10 cellular contexts compared by ENCODE assay signal in the genomic region with DNA sequence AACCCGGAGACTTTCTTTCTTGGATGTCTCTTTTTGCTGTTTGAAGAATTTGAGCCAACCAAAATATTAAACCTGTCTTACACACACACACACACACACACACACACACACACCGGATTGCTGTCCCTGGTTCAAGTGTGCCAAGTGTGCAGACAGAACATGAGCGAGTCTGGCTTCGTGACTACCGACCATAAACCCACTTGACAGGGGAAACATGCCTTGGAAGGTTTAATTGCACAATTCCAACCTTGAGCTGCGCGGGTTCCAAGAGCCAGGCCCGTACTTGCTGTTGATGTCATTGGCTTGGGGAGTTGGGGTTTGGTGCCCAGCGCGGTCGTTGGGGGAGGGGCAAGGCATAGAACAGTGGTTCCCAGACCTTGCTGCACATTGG. TPM values are rescaled to one million over a fixed set of nuclear protein-coding genes. Genes with fewer than 3 reads are reported as not detected.
DNase-seq lines count a peak whose midpoint lies in the region; FAIRE-seq and TF ChIP-seq lines count a peak whose summit lies in the region.
"Had no signal": no experiment of that assay in that cellular context is flagged by ENCODE, and none has a peak within 500 bp of the region (broad histone marks: within the 10 kb centered on the region; RNA-seq: fewer than 3 reads in every experiment).

No MANE protein-coding gene starts in this region.

- 27 to 41% (median 36%) methylated on average over 10 to 11 of the region's 11 CpGs for WGBS in adrenal gland, 4 donors
- 66% methylated on average over 11 of the region's 11 CpGs for WGBS in hepatocyte (ENCODE audit: low lambda C conversion rate, missing lambda C conversion rate)

- H3K27ac ChIP-seq in adrenal gland: peak overlapping the region; percentile 55 to 96 (median 82)
- H3K27ac ChIP-seq in hepatocyte: peak overlapping the region; percentile 98

- TF ChIP-seq POLR2A in adrenal gland (IDR thresholded peaks at IDR 0.05) (peak in 1 of 2 donors; percentile 61), GM12892 (IDR thresholded peaks at IDR 0.05; ENCODE audit: low read depth, low read length) (no peak)

- in situ Hi-C loops in KBM-7 (cut with MboI; ENCODE audit: low pct_unique_long_range_greater_than_20kb, low sequenced_read_pairs): no loop called here

- H3K27me3 ChIP-seq in adrenal gland (no peaks in the 10 kb centered on the region), hepatocyte (no peaks in the 10 kb centered on the region)

- intact Hi-C loops in adrenal gland (cut with DNase I): no loop called here

- no peaks in the 10 kb centered on the region for H3K9me3 ChIP-seq in adrenal gland (replicated peaks in 1 of 3)
- H3K9me3 ChIP-seq in hepatocyte (ENCODE audit: low read depth): no peaks in the 10 kb centered on the region

- H3K36me3 ChIP-seq in adrenal gland (replicated peaks in 1 of 2): no peaks in the 10 kb centered on the region
- H3K36me3 ChIP-seq in hepatocyte (replicated peaks; ENCODE audit: insufficient read depth, low read depth): no peaks in the 10 kb centered on the region

- H3K9me2 ChIP-seq in hepatocyte (replicated peaks; ENCODE audit: insufficient read depth): no peaks in the 10 kb centered on the region

- H3K4me2 ChIP-seq in hepatocyte: peak overlapping the region; percentile 93

- peaks cover 60% of the 10 kb centered on the region for H3K79me2 ChIP-seq in hepatocyte

- no peak for TF ChIP-seq CTCF in adrenal gland (IDR thresholded peaks at IDR 0.05)
- no peak for TF ChIP-seq CTCF in hepatocyte (IDR thresholded peaks at IDR 0.05; ENCODE audit: poor library complexity)

- FAIRE-seq in GM12892 (lab: Jason Lieb, UNC): no peak
- FAIRE-seq: GM12891 had no signal

- H3K4me1 ChIP-seq in adrenal gland (replicated peaks in 1 of 2) (peaks cover 4 to 20% of the 10 kb centered on the region in 2 donors), hepatocyte (ENCODE audit: insufficient read depth) (no peaks in the 10 kb centered on the region)

- peak; percentile 71 for DNase-seq in H4 (ENCODE audit: low spot score)
- DNase-seq in adrenal gland: peak; percentile 76 to 86 (median 79)
- DNase-seq in hepatocyte (ENCODE audit: low spot score): peak; percentile 53
- DNase-seq in skeletal muscle cell (ENCODE audit: low read depth): peak; percentile 68
- no peak for DNase-seq in activated naive CD4-positive, alpha-beta T cell treated with Interleukin-2 at 50 U/mL for 16 hours
- no peak for DNase-seq in GM12892 (ENCODE audit: insufficient read length)
- DNase-seq in activated naive CD4-positive, alpha-beta T cell (lab: John Stamatoyannopoulos, UW): no peak
- DNase-seq in KBM-7: no peak
- DNase-seq: foreskin melanocyte had no signal

- H3K4me3 ChIP-seq in adrenal gland (peak overlapping the region in 2 of 4 donors; percentile 62 to 99), hepatocyte (peak overlapping the region; percentile 96), skeletal muscle cell (ENCODE audit: low read depth, low read length) (peak overlapping the region; percentile 81)

- H2AFZ ChIP-seq in hepatocyte: peak overlapping the region; percentile 69

- peaks cover 5% of the 10 kb centered on the region for H4K20me1 ChIP-seq in hepatocyte (ENCODE audit: insufficient read depth, poor library complexity, severe bottlenecking)

RNA-seq across cellular contexts. Expression of a gene that starts 1.7 kb away (rescaled TPM):
- total RNA-seq in H4 (2014; rRNA removed; shearing (Covaris generic)): 12.6 and 16.5 TPM in 2 replicates
- 100 to 1,000 TPM in 1 of 8 donors, 10 to 100 TPM in 7; 26.7 to 111 (median 92.4) TPM for total RNA-seq in adrenal gland
- polyA plus RNA-seq in adrenal gland: 10 to 100 TPM in 1 of 3 donors, 1 to 10 TPM in 2; 7.0 to 14.9 (median 9.6) TPM
- 40.6 and 51.0 TPM in 2 replicates for total RNA-seq in hepatocyte
- 21.6 and 28.3 TPM in 2 replicates for polyA plus RNA-seq in hepatocyte
- polyA plus RNA-seq in GM12892 (2012; ENCODE audit: missing spikeins): 0.04 TPM

Comparison
In these comparisons a context has a peak if more than half of its experiments do, and no peak if none do; other contexts are left out.
1. DNase-seq: peak in H4 (single experiment), adrenal gland (7 of 7), hepatocyte (single experiment) and skeletal muscle cell (single experiment); none in activated naive CD4-positive, alpha-beta T cell treated with Interleukin-2 at 50 U/mL for 16 hours (single experiment), GM12892 (single experiment), activated naive CD4-positive, alpha-beta T cell (0 of 4) and KBM-7 (single experiment).